Comparison of ENCODE assay signal across 11 cellular contexts in genomic region chr12:12819752-12820311, GRCh38. TPM values are rescaled to one million over a fixed set of nuclear protein-coding genes. Genes with fewer than 3 reads are reported as not detected.
DNase-seq lines count a peak whose midpoint lies in the region; ATAC-seq and TF ChIP-seq lines count a peak whose summit lies in the region.
"Had no signal": no experiment of that assay in that cellular context is flagged by ENCODE, and none has a peak within 500 bp of the region (broad histone marks: within the 10 kb centered on the region; RNA-seq: fewer than 3 reads in every experiment).

No MANE protein-coding gene starts in this region.

- no peaks in the 10 kb centered on the region for H3K79me1 ChIP-seq in neuronal stem cell (ENCODE audit: low read depth, low read length)

- no peak for TF ChIP-seq CTCF in heart left ventricle (IDR thresholded peaks at IDR 0.05)
- TF ChIP-seq CTCF in left ventricle myocardium inferior (IDR thresholded peaks at IDR 0.05; ENCODE audit: borderline replicate concordance) = no peak
- no peak for TF ChIP-seq CTCF in left lung (IDR thresholded peaks at IDR 0.05)

- no peak overlapping the region for H3K4me3 ChIP-seq in heart left ventricle
- no peak overlapping the region for H3K4me3 ChIP-seq in left ventricle myocardium inferior
- no peak overlapping the region for H3K4me3 ChIP-seq in left lung
- no peak overlapping the region for H3K4me3 ChIP-seq in neuronal stem cell (ENCODE audit: low read length in 2 of 2)

- no peak overlapping the region for H3K14ac ChIP-seq in neuronal stem cell (ENCODE audit: low read length)

- H3K27me3 ChIP-seq in heart left ventricle = no peaks in the 10 kb centered on the region
- no peaks in the 10 kb centered on the region for H3K27me3 ChIP-seq in left ventricle myocardium inferior (ENCODE audit: low read depth)
- no peaks in the 10 kb centered on the region for H3K27me3 ChIP-seq in left lung
- no peaks in the 10 kb centered on the region for H3K27me3 ChIP-seq in neuronal stem cell (ENCODE audit: control insufficient read depth in 3 of 3, insufficient read depth in 3 of 3, low read depth in 1 of 3, low read length in 3 of 3)

- no peak overlapping the region for H2BK12ac ChIP-seq in neuronal stem cell (ENCODE audit: low read length)

- no peak overlapping the region for H3K9ac ChIP-seq in neuronal stem cell (ENCODE audit: low read depth, low read length, poor library complexity)

- H3K4me1 ChIP-seq in heart left ventricle (peaks cover 0 to 58% (median 22%) of the 10 kb centered on the region in 12 donors), left ventricle myocardium inferior (peaks cover 46% of the 10 kb centered on the region), left lung (peaks cover 16 to 53% of the 10 kb centered on the region in 2 donors), neuronal stem cell (ENCODE audit: control insufficient read depth in 2 of 2, insufficient read depth in 1 of 2, low read depth in 1 of 2, low read length in 2 of 2) (no peaks in the 10 kb centered on the region)

- no peak overlapping the region for H2BK15ac ChIP-seq in neuronal stem cell (ENCODE audit: low read length)

- no peak overlapping the region for H3K18ac ChIP-seq in neuronal stem cell (ENCODE audit: low read length)

- no peak for TF ChIP-seq POLR2A in heart left ventricle (IDR thresholded peaks at IDR 0.05)

- H3K4ac ChIP-seq in neuronal stem cell (ENCODE audit: low read length) = no peak overlapping the region

- no peak overlapping the region for H2BK5ac ChIP-seq in neuronal stem cell (ENCODE audit: low read length)

- WGBS in heart left ventricle, 4 donors = 43 to 49% (median 47%) methylated on average over 2 of the region's 2 CpGs
- WGBS in neuronal stem cell (ENCODE audit: extremely low coverage in 2 of 2, insufficient read length in 2 of 2, insufficient replicate concordance in 1 of 2), 2 donors = no CpG with 5 or more reads among the region's 2 CpGs

- no peak overlapping the region for H2BK120ac ChIP-seq in neuronal stem cell (ENCODE audit: low read depth, low read length)

- intact Hi-C loops in heart left ventricle (cut with DNase I) = no loop called here
- intact Hi-C loops in left ventricle myocardium inferior (cut with micrococcal nuclease) = no loop called here
- intact Hi-C loops in left lung (cut with DNase I) = no loop called here

- H3K36me3 ChIP-seq in heart left ventricle = peaks cover 3 to 75% (median 58%) of the 10 kb centered on the region in 9 donors
- H3K36me3 ChIP-seq in left ventricle myocardium inferior = peaks cover 42% of the 10 kb centered on the region
- H3K36me3 ChIP-seq in left lung = peaks cover 5 to 57% of the 10 kb centered on the region in 2 donors
- peaks cover 15 to 91% of the 10 kb centered on the region in 2 donors for H3K36me3 ChIP-seq in neuronal stem cell (replicated peaks in 1 of 2; ENCODE audit: control insufficient read depth in 2 of 2, insufficient read depth in 2 of 2, low read length in 2 of 2)

- no peak overlapping the region for H3K23ac ChIP-seq in neuronal stem cell (ENCODE audit: low read depth, low read length, poor library complexity)

- no peak overlapping the region for H3K4me2 ChIP-seq in neuronal stem cell (ENCODE audit: insufficient read depth, low read length, poor library complexity, severe bottlenecking)

- no peak overlapping the region for H2AFZ ChIP-seq in neuronal stem cell (ENCODE audit: low read length)

- H3K9me3 ChIP-seq in heart left ventricle = no peaks in the 10 kb centered on the region
- no peaks in the 10 kb centered on the region for H3K9me3 ChIP-seq in left ventricle myocardium inferior (replicated peaks)
- no peaks in the 10 kb centered on the region for H3K9me3 ChIP-seq in left lung
- no peaks in the 10 kb centered on the region for H3K9me3 ChIP-seq in neuronal stem cell (replicated peaks in 1 of 2; ENCODE audit: control insufficient read depth in 2 of 2, insufficient read depth in 1 of 2, low read depth in 1 of 2, low read length in 2 of 2)

- no peak overlapping the region for H4K91ac ChIP-seq in neuronal stem cell (ENCODE audit: low read depth, low read length, poor library complexity)

- ATAC-seq in heart left ventricle (peak in 3 of 4 donors; percentile 46 to 73 (median 54)), left lung (peak; percentile 87), GM21717 (IDR thresholded peaks at IDR 0.05; ENCODE audit: unreplicated experiment) (no peak)
- ATAC-seq: activated naive CD4-positive, alpha-beta T cell treated with anti-CD3 and anti-CD28 coated beads, Interleukin-2, amount 50 U/mL, for 72 hours had no signal

- H3K27ac ChIP-seq in heart left ventricle = peak overlapping the region in 4 of 12 donors; percentile 20 to 44 (median 34)
- H3K27ac ChIP-seq in left ventricle myocardium inferior (replicated peaks) = no peak overlapping the region
- peak overlapping the region; percentile 51 to 72 for H3K27ac ChIP-seq in left lung
- H3K27ac ChIP-seq in neuronal stem cell (replicated peaks; ENCODE audit: low read length) = no peak overlapping the region
- H3K27ac ChIP-seq: HL-60 had no signal

- DNase-seq in heart left ventricle (no peak), left ventricle myocardium inferior (no peak), astrocyte of the hippocampus (ENCODE audit: low read depth, low spot score) (peak; percentile 96), left lung (no peak), SKM-1 (lab: John Stamatoyannopoulos, UW; ENCODE audit: unreplicated experiment) (no peak), neuronal stem cell (ENCODE audit: low spot score) (no peak)
- DNase-seq in activated CD4-positive, alpha-beta T cell treated with anti-CD3 and anti-CD28 coated beads for 4 hours = no peak
- DNase-seq: midbrain had no signal

- no peak overlapping the region for H4K8ac ChIP-seq in neuronal stem cell (ENCODE audit: low read depth, low read length)

- no peak overlapping the region for H2AK5ac ChIP-seq in neuronal stem cell (ENCODE audit: low read depth, low read length)

RNA-seq across cellular contexts. Expression of gene DDX47, which starts 6.7 kb away (rescaled TPM):
- total RNA-seq in heart left ventricle (10 to 100 TPM; 23.9 to 38.2 (median 27.1) TPM), left ventricle myocardium inferior (26.7 TPM), left lung (10 to 100 TPM; 44.0 to 48.6 TPM)
- polyA plus RNA-seq in heart left ventricle = 10 to 100 TPM; 13.7 to 34.0 TPM
- 48.2 TPM for polyA plus RNA-seq in neuronal stem cell (2013, experiment 1 of 2)
- 46.3 TPM for polyA plus RNA-seq in neuronal stem cell (2013, experiment 2 of 2)

RNA-seq across cellular contexts. Expression of gene APOLD1, which starts 34.4 kb away (rescaled TPM):
- total RNA-seq in heart left ventricle (10 to 100 TPM in 8 of 9 donors, 1 to 10 TPM in 1; 7.8 to 45.0 (median 15.2) TPM), left ventricle myocardium inferior (22.0 TPM), left lung (1 to 10 TPM; 7.3 to 8.9 TPM)
- polyA plus RNA-seq in heart left ventricle = 10 to 100 TPM in 1 of 2 donors, 1 to 10 TPM in 1; 7.1 to 24.6 TPM
- polyA plus RNA-seq in neuronal stem cell (2013, experiment 1 of 2) = 4.6 TPM
- polyA plus RNA-seq in neuronal stem cell (2013, experiment 2 of 2) = 4.2 TPM

Comparison
In these comparisons a context has a peak if more than half of its experiments do, and no peak if none do; other contexts are left out.
1. H3K27ac ChIP-seq: peak in left lung (2 of 2); none in left ventricle myocardium inferior (single experiment) and neuronal stem cell (single experiment).